Comparison of ENCODE assay signal across 19 cellular contexts in the genomic region with DNA sequence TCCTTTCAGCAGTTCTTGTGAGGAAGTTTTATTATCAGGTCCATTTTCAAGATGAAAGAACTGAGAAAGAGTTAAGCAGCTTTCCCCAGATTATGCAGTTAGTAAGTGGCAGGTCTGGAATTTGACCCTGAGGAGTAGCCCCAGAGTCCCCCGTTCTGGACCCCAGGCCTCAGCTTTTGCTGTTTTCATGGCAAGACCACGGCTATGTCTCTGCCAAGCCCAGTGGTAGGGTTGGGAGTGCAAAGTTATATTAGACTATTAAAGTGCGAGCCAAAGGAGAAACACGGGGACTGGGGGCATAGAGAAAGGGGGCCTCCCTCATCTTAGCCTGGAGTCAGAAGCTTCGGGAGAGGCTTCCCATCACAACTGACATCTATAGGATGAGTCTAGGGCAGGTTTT. TPM values are rescaled to one million over a fixed set of nuclear protein-coding genes. Genes with fewer than 3 reads are reported as not detected.
DNase-seq lines count a peak whose midpoint lies in the region; ATAC-seq, FAIRE-seq and TF ChIP-seq lines count a peak whose summit lies in the region.
"Had no signal": no experiment of that assay in that cellular context is flagged by ENCODE, and none has a peak within 500 bp of the region (broad histone marks: within the 10 kb centered on the region; RNA-seq: fewer than 3 reads in every experiment).

No MANE protein-coding gene starts in this region.

- no peaks in the 10 kb centered on the region for H3F3A ChIP-seq in MM.1S (ENCODE audit: insufficient read depth, low read length)

- H4K20me1 ChIP-seq in HepG2 (ENCODE audit: insufficient read depth, low read length) = no peaks in the 10 kb centered on the region
- H4K20me1 ChIP-seq in MM.1S (ENCODE audit: insufficient read depth, low read length) = no peaks in the 10 kb centered on the region

- H3K9me3 Mint-ChIP-seq in activated CD4-positive, alpha-beta memory T cell treated with anti-CD3 and anti-CD28 coated beads for 36 hours = no peaks in the 10 kb centered on the region
- H3K9me3 Mint-ChIP-seq: CD4-positive, alpha-beta memory T cell had no signal

- H3K9me3 ChIP-seq in HepG2 (ENCODE audit: low read length) = no peaks in the 10 kb centered on the region
- H3K9me3 ChIP-seq in stomach = no peaks in the 10 kb centered on the region
- no peaks in the 10 kb centered on the region for H3K9me3 ChIP-seq in MM.1S (replicated peaks; ENCODE audit: insufficient read depth, low read length)
- H3K9me3 ChIP-seq: HAP-1 had no signal

- POLR2A ChIA-PET in activated CD4-positive, alpha-beta memory T cell treated with anti-CD3 and anti-CD28 coated beads for 36 hours (lab: Charles Lee) = no interaction called here
- POLR2A ChIA-PET in HepG2 (lab: Yijun Ruan, JAX) = no interaction called here

- H3K27me3 Mint-ChIP-seq in activated CD4-positive, alpha-beta memory T cell treated with anti-CD3 and anti-CD28 coated beads for 36 hours = no peaks in the 10 kb centered on the region
- H3K27me3 Mint-ChIP-seq: CD4-positive, alpha-beta memory T cell had no signal

- no peaks in the 10 kb centered on the region for H3K36me3 Mint-ChIP-seq in activated CD4-positive, alpha-beta memory T cell treated with anti-CD3 and anti-CD28 coated beads for 36 hours
- H3K36me3 Mint-ChIP-seq: CD4-positive, alpha-beta memory T cell had no signal

- ATAC-seq in HepG2 = no peak

- H3K27me3 ChIP-seq in HepG2 (ENCODE audit: control insufficient read depth in 1 of 2, insufficient read depth in 2 of 2, low read length in 2 of 2) (no peaks in the 10 kb centered on the region), stomach (no peaks in the 10 kb centered on the region), MM.1S (replicated peaks; ENCODE audit: insufficient read depth, low read length) (no peaks in the 10 kb centered on the region)

- no peak for TF ChIP-seq RAD21 in HepG2 (CRISPR knock-in tag; IDR thresholded peaks at IDR 0.05)

- H3K4me1 ChIP-seq in HepG2 (ENCODE audit: insufficient read depth, low read length) (peaks cover 13% of the 10 kb centered on the region), stomach (peaks cover 0 to 8% (median 6%) of the 10 kb centered on the region in 4 donors), MM.1S (ENCODE audit: low read length) (no peaks in the 10 kb centered on the region)

- H3K9ac ChIP-seq in HepG2 (ENCODE audit: insufficient read depth, low read depth, low read length) (no peak overlapping the region), MM.1S (ENCODE audit: low read length) (no peak overlapping the region)
- H3K9ac ChIP-seq: KMS-11 had no signal

- no peak overlapping the region for H2AFZ ChIP-seq in HepG2 (ENCODE audit: low read length)
- no peak overlapping the region for H2AFZ ChIP-seq in MM.1S (ENCODE audit: low read length)

- no peak for TF ChIP-seq CTCF in HepG2 (CRISPR knock-in tag; IDR thresholded peaks at IDR 0.05)
- no peak for TF ChIP-seq CTCF in stomach (IDR thresholded peaks at IDR 0.05)
- no peak for TF ChIP-seq CTCF in MM.1S (IDR thresholded peaks at IDR 0.05; ENCODE audit: low read length)

- no peak overlapping the region for H3K4me2 ChIP-seq in HepG2 (ENCODE audit: low read depth, low read length)
- H3K4me2 ChIP-seq in MM.1S (ENCODE audit: low read depth, low read length) = no peak overlapping the region
- H3K4me2 ChIP-seq: KMS-11 had no signal

- H3K79me2 ChIP-seq in HepG2 (ENCODE audit: insufficient read depth, low read length) (no peaks in the 10 kb centered on the region), MM.1S (ENCODE audit: low read length) (no peaks in the 10 kb centered on the region)

- TSS peak; percentile 6 for BruUV-seq in HepG2 (replicated peaks; lab: Mats Ljungman, UMichigan)

- TF ChIP-seq EP300 in HepG2 (IDR thresholded peaks at IDR 0.05; ENCODE audit: low read depth in 2 of 2, low read length in 2 of 2) (no peak), HepG2 (CRISPR knock-in tag; IDR thresholded peaks at IDR 0.05; ENCODE audit: borderline replicate concordance) (no peak), stomach (IDR thresholded peaks at IDR 0.05) (no peak)

- no peak overlapping the region for H3K27ac Mint-ChIP-seq in activated CD4-positive, alpha-beta memory T cell treated with anti-CD3 and anti-CD28 coated beads for 36 hours

- DNase-seq in activated CD8-positive, alpha-beta memory T cell treated with anti-CD3 and anti-CD28 coated beads, Interleukin-2, amount 50 U/mL, for 48 hours = peak; percentile 28
- no peak for DNase-seq in activated CD8-positive, alpha-beta memory T cell treated with anti-CD3 and anti-CD28 coated beads, Interleukin-2, amount 50 U/mL, for 4 hours
- peak; percentile 2 for DNase-seq in activated CD4-positive, alpha-beta memory T cell treated with anti-CD3 and anti-CD28 coated beads for 36 hours
- DNase-seq in HepG2 (ENCODE audit: low spot score) (no peak), stomach (peak; percentile 10), NOMO-1 treated with DMSO at 0.1 percent for 48 hours (lab: John Stamatoyannopoulos, UW; ENCODE audit: unreplicated experiment) (no peak), MM.1S (no peak)
- DNase-seq in stimulated activated CD4-positive, alpha-beta T cell treated with anti-CD3 and anti-CD28 coated beads, Interleukin-12 subunit alpha, Interleukin-12 subunit beta, amount 100 ng/mL, for 4 hours = no peak
- DNase-seq: Calu3; CD4-positive, alpha-beta memory T cell; NCI-H1092; NCI-H146; NCI-H2081 had no signal

- H3K4me3 ChIP-seq in HepG2 (replicated peaks in 1 of 3; ENCODE audit: insufficient read depth in 1 of 3, low read depth in 2 of 3, low read length in 3 of 3) (no peak overlapping the region), stomach (no peak overlapping the region), MM.1S (ENCODE audit: low read length) (no peak overlapping the region)
- H3K4me3 ChIP-seq: HAP-1 had no signal

- in situ Hi-C loops in HepG2 (cut with HindIII; ENCODE audit: extremely low pct_ligation_motif_present, low pct_unique_long_range_greater_than_20kb) = no loop called here

- peaks cover 4% of the 10 kb centered on the region for H3K4me1 Mint-ChIP-seq in activated CD4-positive, alpha-beta memory T cell treated with anti-CD3 and anti-CD28 coated beads for 36 hours (ENCODE audit: low read depth)

- no peak for FAIRE-seq in HepG2 (lab: Jason Lieb, UNC)

- CTCF ChIA-PET in activated CD4-positive, alpha-beta memory T cell treated with anti-CD3 and anti-CD28 coated beads for 36 hours (lab: Charles Lee) = interaction anchor here (1.1 to 1.4 kb wide), 2 partner anchors 13 to 47 kb away, joined by 3 to 4 read pairs; no protein-coding TSS in a partner anchor
- CTCF ChIA-PET in HepG2 (lab: Yijun Ruan, JAX; ENCODE audit: low intra/inter-chr PET ratio, low total read pairs) = no interaction called here

- no peak overlapping the region for H3K27ac ChIP-seq in HepG2 (ENCODE audit: extremely low read length, insufficient read depth, low read length)
- H3K27ac ChIP-seq in stomach = no peak overlapping the region
- H3K27ac ChIP-seq in MM.1S (ENCODE audit: low read length) = no peak overlapping the region
- H3K27ac ChIP-seq: KMS-11 had no signal

- TF ChIP-seq POLR2A in HepG2 (IDR thresholded peaks at IDR 0.05; ENCODE audit: insufficient read depth in 1 of 2, low read depth in 2 of 2, low read length in 2 of 2) (no peak), stomach (IDR thresholded peaks at IDR 0.05) (no peak)

- intact Hi-C loops in activated CD4-positive, alpha-beta memory T cell treated with anti-CD3 and anti-CD28 coated beads for 36 hours (cut with micrococcal nuclease) = no loop called here
- intact Hi-C loops in HepG2 (cut with micrococcal nuclease; ENCODE audit: unreplicated experiment) = no loop called here
- intact Hi-C loops in stomach (cut with DNase I; ENCODE audit: low total_unique reads) = no loop called here

- no peak overlapping the region for H3K4me3 Mint-ChIP-seq in activated CD4-positive, alpha-beta memory T cell treated with anti-CD3 and anti-CD28 coated beads for 36 hours
- H3K4me3 Mint-ChIP-seq: CD4-positive, alpha-beta memory T cell had no signal

- H3K36me3 ChIP-seq in HepG2 (replicated peaks in 1 of 2; ENCODE audit: control insufficient read depth in 1 of 2, insufficient read depth in 2 of 2, low read length in 2 of 2) (peaks cover 48 to 90% of the 10 kb centered on the region in 2 experiments), stomach (peaks cover 0 to 33% (median 24%) of the 10 kb centered on the region in 4 donors), MM.1S (replicated peaks; ENCODE audit: insufficient read depth, low read length) (no peaks in the 10 kb centered on the region)

- H3K9me2 ChIP-seq in MM.1S (replicated peaks; ENCODE audit: insufficient read depth, low read length) = no peaks in the 10 kb centered on the region

- 92% methylated on average over 5 of the region's 5 CpGs for WGBS in HepG2 (ENCODE audit: low lambda C conversion rate)
- WGBS in stomach, 5 donors = 79 to 91% (median 84%) methylated on average over 5 of the region's 5 CpGs

RNA-seq across cellular contexts. Expression of a gene that starts 19.3 kb away (rescaled TPM):
- not detected for total RNA-seq in activated CD4-positive, alpha-beta memory T cell treated with anti-CD3 and anti-CD28 coated beads for 36 hours
- total RNA-seq in HepG2 (2016; rRNA removed; fragmentation: Illumina TruSeq; extraction: Trizol) = 327 and 699 TPM in 2 replicates
- 148 and 154 TPM in 2 replicates for total RNA-seq in HepG2 (2016; cell fraction: cytosol; rRNA removed; fragmentation: Illumina TruSeq; extraction: Trizol; ENCODE audit: low read depth)
- 343 and 706 TPM in 2 replicates for total RNA-seq in HepG2 (2016; cell fraction: insoluble cytoplasmic fraction; rRNA removed; fragmentation: Illumina TruSeq; extraction: Trizol)
- total RNA-seq in HepG2 (2016; cell fraction: membrane; rRNA removed; fragmentation: Illumina TruSeq; extraction: Trizol) = 103 and 109 TPM in 2 replicates
- 507 and 557 TPM in 2 replicates for total RNA-seq in HepG2 (2016; cell fraction: nucleus; rRNA removed; fragmentation: Illumina TruSeq; extraction: Trizol)
- polyA plus RNA-seq in HepG2 (2011; rRNA removed) = 1,180 and 1,355 TPM in 2 replicates
- polyA plus RNA-seq in HepG2 (2011; cell fraction: cytosol; rRNA removed) = 1,385 and 1,736 TPM in 2 replicates
- polyA plus RNA-seq in HepG2 (2011; cell fraction: nucleus; rRNA removed) = 375 and 530 TPM in 2 replicates
- polyA plus RNA-seq in HepG2 (2012) = 373 and 660 TPM in 2 replicates
- polyA plus RNA-seq in HepG2 (2016; cell fraction: cytosol; fragmentation: Illumina TruSeq; extraction: Trizol; ENCODE audit: low read depth) = 188 and 210 TPM in 2 replicates
- 388 and 407 TPM in 2 replicates for polyA plus RNA-seq in HepG2 (2016; cell fraction: insoluble cytoplasmic fraction; fragmentation: Illumina TruSeq; extraction: Trizol; ENCODE audit: low read depth)
- 103 and 105 TPM in 2 replicates for polyA plus RNA-seq in HepG2 (2016; cell fraction: membrane; fragmentation: Illumina TruSeq; extraction: Trizol; ENCODE audit: low read depth)
- 956 and 1,026 TPM in 2 replicates for polyA plus RNA-seq in HepG2 (2016; cell fraction: nucleus; fragmentation: Illumina TruSeq; extraction: Trizol; ENCODE audit: insufficient read depth, low read depth)
- polyA minus RNA-seq in HepG2 (2011; rRNA and poly(A)+ RNA removed; ENCODE audit: low replicate concordance) = 0.30 and 495 TPM in 2 replicates
- polyA minus RNA-seq in HepG2 (2011; cell fraction: cytosol; rRNA and poly(A)+ RNA removed) = 195 and 257 TPM in 2 replicates
- polyA minus RNA-seq in HepG2 (2011; cell fraction: nucleus; rRNA and poly(A)+ RNA removed) = 78.8 and 152 TPM in 2 replicates
- total RNA-seq in stomach = 1 to 10 TPM in 2 of 5 donors, not detected in 3; 1.6 to 2.2 TPM
- polyA plus RNA-seq in stomach = 10 to 100 TPM in 1 of 3 donors, 1 to 10 TPM in 2; 2.9 to 14.8 (median 3.9) TPM
- total RNA-seq: A172; Calu3; CD4-positive, alpha-beta memory T cell; MCF 10A; NCI-H460 had no signal
- polyA plus RNA-seq: BJ; CD4-positive, alpha-beta memory T cell had no signal

RNA-seq across cellular contexts. Expression of a gene that starts 26.1 kb away (rescaled TPM):
- not detected for total RNA-seq in activated CD4-positive, alpha-beta memory T cell treated with anti-CD3 and anti-CD28 coated beads for 36 hours
- total RNA-seq in HepG2 (2016; rRNA removed; fragmentation: Illumina TruSeq; extraction: Trizol) (283 and 565 TPM in 2 replicates), stomach (1 to 10 TPM in 2 of 5 donors, not detected in 3; 1.2 to 2.0 TPM)
- total RNA-seq in HepG2 (2016; cell fraction: cytosol; rRNA removed; fragmentation: Illumina TruSeq; extraction: Trizol; ENCODE audit: low read depth) = 120 and 126 TPM in 2 replicates
- 282 and 590 TPM in 2 replicates for total RNA-seq in HepG2 (2016; cell fraction: insoluble cytoplasmic fraction; rRNA removed; fragmentation: Illumina TruSeq; extraction: Trizol)
- 75.1 and 75.6 TPM in 2 replicates for total RNA-seq in HepG2 (2016; cell fraction: membrane; rRNA removed; fragmentation: Illumina TruSeq; extraction: Trizol)
- 420 and 454 TPM in 2 replicates for total RNA-seq in HepG2 (2016; cell fraction: nucleus; rRNA removed; fragmentation: Illumina TruSeq; extraction: Trizol)
- polyA plus RNA-seq in HepG2 (2011; rRNA removed) (824 and 855 TPM in 2 replicates), stomach (10 to 100 TPM in 1 of 3 donors, 1 to 10 TPM in 1, not detected in 1; 4.9 to 17.1 TPM)
- polyA plus RNA-seq in HepG2 (2011; cell fraction: cytosol; rRNA removed) = 632 and 711 TPM in 2 replicates
- polyA plus RNA-seq in HepG2 (2011; cell fraction: nucleus; rRNA removed) = 207 and 253 TPM in 2 replicates
- polyA plus RNA-seq in HepG2 (2012) = 237 and 362 TPM in 2 replicates
- polyA plus RNA-seq in HepG2 (2016; cell fraction: cytosol; fragmentation: Illumina TruSeq; extraction: Trizol; ENCODE audit: low read depth) = 125 and 138 TPM in 2 replicates
- polyA plus RNA-seq in HepG2 (2016; cell fraction: insoluble cytoplasmic fraction; fragmentation: Illumina TruSeq; extraction: Trizol; ENCODE audit: low read depth) = 293 and 314 TPM in 2 replicates
- 75.7 and 76.3 TPM in 2 replicates for polyA plus RNA-seq in HepG2 (2016; cell fraction: membrane; fragmentation: Illumina TruSeq; extraction: Trizol; ENCODE audit: low read depth)
- polyA plus RNA-seq in HepG2 (2016; cell fraction: nucleus; fragmentation: Illumina TruSeq; extraction: Trizol; ENCODE audit: insufficient read depth, low read depth) = 731 and 821 TPM in 2 replicates
- polyA minus RNA-seq in HepG2 (2011; rRNA and poly(A)+ RNA removed; ENCODE audit: low replicate concordance) = 257 TPM in 1 of 2 replicates, not detected in the other
- polyA minus RNA-seq in HepG2 (2011; cell fraction: cytosol; rRNA and poly(A)+ RNA removed) = 147 and 150 TPM in 2 replicates
- polyA minus RNA-seq in HepG2 (2011; cell fraction: nucleus; rRNA and poly(A)+ RNA removed) = 41.2 and 60.7 TPM in 2 replicates
- total RNA-seq: A172; Calu3; CD4-positive, alpha-beta memory T cell; MCF 10A; NCI-H460 had no signal
- polyA plus RNA-seq: BJ; CD4-positive, alpha-beta memory T cell had no signal

Comparison
In these comparisons a context has a peak if more than half of its experiments do, and no peak if none do; other contexts are left out.
1. DNase-seq: peak in activated CD8-positive, alpha-beta memory T cell treated with anti-CD3 and anti-CD28 coated beads, Interleukin-2, amount 50 U/mL, for 48 hours (single experiment), activated CD4-positive, alpha-beta memory T cell treated with anti-CD3 and anti-CD28 coated beads for 36 hours (single experiment) and stomach (single experiment); none in activated CD8-positive, alpha-beta memory T cell treated with anti-CD3 and anti-CD28 coated beads, Interleukin-2, amount 50 U/mL, for 4 hours (single experiment), HepG2 (single experiment), stimulated activated CD4-positive, alpha-beta T cell treated with anti-CD3 and anti-CD28 coated beads, Interleukin-12 subunit alpha, Interleukin-12 subunit beta, amount 100 ng/mL, for 4 hours (single experiment), NOMO-1 treated with DMSO at 0.1 percent for 48 hours (single experiment) and MM.1S (single experiment).
2. RNA of a gene that starts 19.3 kb away (total RNA-seq): 103 to 706 TPM in HepG2; not detected in activated CD4-positive, alpha-beta memory T cell treated with anti-CD3 and anti-CD28 coated beads for 36 hours and 1.6 to 2.2 TPM in stomach; every median in the first group is over 10 times any median in the second.
3. RNA of a gene that starts 26.1 kb away (total RNA-seq): 75.1 to 590 TPM in HepG2; not detected in activated CD4-positive, alpha-beta memory T cell treated with anti-CD3 and anti-CD28 coated beads for 36 hours and 1.2 to 2.0 TPM in stomach; every median in the first group is over 10 times any median in the second.